Comparison of ENCODE assay signal across 2 cellular contexts in the genomic region with DNA sequence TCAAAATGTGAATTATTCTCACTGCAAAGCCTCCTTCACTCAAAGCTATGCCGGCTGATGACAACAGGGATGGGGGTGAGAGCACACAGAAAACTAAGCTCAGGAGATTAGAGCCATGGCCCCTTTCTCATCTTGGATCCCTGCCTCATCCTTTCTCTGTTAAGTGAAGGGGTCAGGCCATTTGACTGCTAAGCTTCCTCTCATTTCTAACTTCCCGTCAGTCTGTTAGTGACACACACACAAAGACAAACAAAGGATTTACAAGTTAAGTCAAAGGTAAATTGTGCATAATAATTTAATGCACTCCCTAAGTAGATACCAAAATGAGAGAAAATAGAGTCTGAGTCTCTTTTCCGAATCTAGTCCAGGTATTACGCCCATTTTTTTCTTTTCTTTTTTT.
TF ChIP-seq lines count a peak whose summit lies in the region.

No MANE protein-coding gene starts in this region.

TF ChIP-seq in SK-N-SH, 30 proteins besides CTCF, POLR2A, EP300 and RAD21 (continued from another document):
- no peak for TF ChIP-seq USF2 (IDR thresholded peaks at IDR 0.05; ENCODE audit: borderline replicate concordance, low read depth, low read length)
- no peak for TF ChIP-seq FOXM1 (IDR thresholded peaks at IDR 0.05; ENCODE audit: low read depth)
- no peak for TF ChIP-seq FOSL2 (IDR thresholded peaks at IDR 0.05; ENCODE audit: borderline replicate concordance, low read depth)
- TF ChIP-seq EZH2phosphoT487 (IDR thresholded peaks at IDR 0.05; ENCODE audit: borderline replicate concordance, low read depth): no peak
- no peak for TF ChIP-seq RFX5 (IDR thresholded peaks at IDR 0.05; ENCODE audit: low read length)
- TF ChIP-seq GATA2 (CRISPR knock-in tag; IDR thresholded peaks at IDR 0.05): no peak

TF ChIP-seq in SK-N-SH treated with all-trans-retinoic acid at 6 μM for 48 hours, 23 proteins besides CTCF, POLR2A, EP300 and RAD21:
- TF ChIP-seq PATZ1 (CRISPR knock-in tag; IDR thresholded peaks at IDR 0.05; ENCODE audit: borderline replicate concordance) (no peak), GLIS3 (CRISPR knock-in tag; IDR thresholded peaks at IDR 0.05) (no peak), OSR1 (CRISPR knock-in tag; IDR thresholded peaks at IDR 0.05) (no peak), RARB (CRISPR knock-in tag; IDR thresholded peaks at IDR 0.05) (no peak), PPARA (CRISPR knock-in tag; IDR thresholded peaks at IDR 0.05; ENCODE audit: borderline replicate concordance) (no peak), ZC3H10 (CRISPR knock-in tag; IDR thresholded peaks at IDR 0.05) (no peak), CSDC2 (CRISPR knock-in tag; IDR thresholded peaks at IDR 0.05) (no peak), ARNTL (CRISPR knock-in tag; IDR thresholded peaks at IDR 0.05; ENCODE audit: borderline replicate concordance, low read depth) (no peak)
